ENCODE assay signal across 20 cellular contexts in the genomic region with DNA sequence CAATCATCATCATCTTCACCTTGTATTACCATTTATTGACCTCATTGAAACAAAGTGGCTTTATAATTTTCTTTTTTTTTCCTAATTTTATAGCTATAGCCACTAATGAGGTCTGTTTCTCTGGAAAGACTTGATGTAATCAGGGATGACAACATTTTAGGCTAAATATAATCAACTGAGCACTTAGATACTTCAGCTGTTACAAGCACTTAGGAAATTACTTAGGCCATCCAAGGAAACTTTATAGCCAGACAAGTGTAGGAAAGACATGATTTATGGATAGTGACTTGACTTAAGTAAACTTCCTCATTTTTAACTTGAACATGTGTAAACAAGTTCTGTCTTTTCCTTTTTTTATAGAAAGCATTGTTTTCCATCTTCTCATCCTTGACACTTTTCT. TPM values are rescaled to one million over a fixed set of nuclear protein-coding genes. Genes with fewer than 3 reads are reported as not detected.
DNase-seq lines count a peak whose midpoint lies in the region; ATAC-seq, FAIRE-seq and TF ChIP-seq lines count a peak whose summit lies in the region.
"Had no signal": no experiment of that assay in that cellular context is flagged by ENCODE, and none has a peak within 500 bp of the region (broad histone marks: within the 10 kb centered on the region; RNA-seq: fewer than 3 reads in every experiment).

No MANE protein-coding gene starts in this region.

- no peak overlapping the region for H3K4me3 Mint-ChIP-seq in astrocyte (ENCODE audit: unreplicated experiment)
- H3K4me3 Mint-ChIP-seq: activated CD4-positive, alpha-beta T cell treated with anti-CD3 and anti-CD28 coated beads, Interleukin-2, amount 10 ng/mL, durations not matched to agents 24 days and 14 days; CD8-positive, alpha-beta memory T cell had no signal

- H3K79me2 ChIP-seq in astrocyte (ENCODE audit: insufficient read depth, low read length), result no peaks in the 10 kb centered on the region

- no peak overlapping the region for H3K27ac Mint-ChIP-seq in astrocyte (ENCODE audit: unreplicated experiment)
- H3K27ac Mint-ChIP-seq: activated CD4-positive, alpha-beta T cell treated with anti-CD3 and anti-CD28 coated beads, Interleukin-2, amount 10 ng/mL, durations not matched to agents 24 days and 14 days had no signal

- H3K36me3 Mint-ChIP-seq in astrocyte (ENCODE audit: low read depth, unreplicated experiment), result no peaks in the 10 kb centered on the region

- intact Hi-C loops in kidney (cut with DNase I), result no loop called here
- intact Hi-C loops in breast epithelium (cut with DNase I; ENCODE audit: low total_unique reads), result no loop called here
- intact Hi-C loops in tibial artery (cut with DNase I; ENCODE audit: low total_unique reads), result no loop called here

- no peaks in the 10 kb centered on the region for H3K36me3 ChIP-seq in HEK293 (ENCODE audit: control insufficient read depth in 2 of 2, insufficient read depth in 1 of 2, low read length in 2 of 2)
- no peaks in the 10 kb centered on the region for H3K36me3 ChIP-seq in astrocyte (ENCODE audit: insufficient read depth, low read length)
- no peaks in the 10 kb centered on the region for H3K36me3 ChIP-seq in kidney (ENCODE audit: control insufficient read depth in 1 of 2, insufficient read depth in 2 of 2, low read length in 2 of 2)
- H3K36me3 ChIP-seq in breast epithelium, result no peaks in the 10 kb centered on the region
- H3K36me3 ChIP-seq in tibial artery, result no peaks in the 10 kb centered on the region
- H3K36me3 ChIP-seq: lower lobe of right lung had no signal

- H4K20me1 ChIP-seq in astrocyte (ENCODE audit: insufficient read depth, low read length), result no peaks in the 10 kb centered on the region

- no peak overlapping the region for H3K4me2 ChIP-seq in astrocyte (ENCODE audit: low read length)

- FAIRE-seq in astrocyte (lab: Jason Lieb, UNC) (no peak), kidney (lab: Jason Lieb, UNC) (peak; percentile 74)

- no peak overlapping the region for H2AFZ ChIP-seq in astrocyte (ENCODE audit: low read depth, low read length)

- POLR2A ChIA-PET in HEK293 (lab: Yijun Ruan, JAX), result no interaction called here

- no peak for ATAC-seq in HG02571 (IDR thresholded peaks at IDR 0.05; ENCODE audit: unreplicated experiment)
- ATAC-seq: lower lobe of right lung had no signal

- H3K27ac ChIP-seq in HEK293 (ENCODE audit: extremely low read depth, low read depth, low read length), result no peak overlapping the region
- H3K27ac ChIP-seq in astrocyte (ENCODE audit: low read depth, low read length), result no peak overlapping the region
- H3K27ac ChIP-seq in kidney (ENCODE audit: low read depth in 2 of 2, low read length in 2 of 2), result no peak overlapping the region
- H3K27ac ChIP-seq in breast epithelium, result no peak overlapping the region
- no peak overlapping the region for H3K27ac ChIP-seq in tibial artery
- H3K27ac ChIP-seq: lower lobe of right lung had no signal

- H3K4me3 ChIP-seq in HEK293 (ENCODE audit: low read depth, low read length) (no peak overlapping the region), astrocyte (ENCODE audit: insufficient read depth, low read depth, low read length) (no peak overlapping the region), kidney (ENCODE audit: low read length in 2 of 2) (no peak overlapping the region), breast epithelium (no peak overlapping the region), tibial artery (no peak overlapping the region)
- H3K4me3 ChIP-seq: lower lobe of right lung had no signal

- peak; percentile 72 to 82 for DNase-seq in NOMO-1 (lab: John Stamatoyannopoulos, UW; ENCODE audit: unreplicated experiment in 2 of 2)
- peak; percentile 1 for DNase-seq in astrocyte (ENCODE audit: low read depth)
- DNase-seq in kidney, result no peak
- no peak for DNase-seq in breast epithelium (ENCODE audit: low spot score in 2 of 2)
- no peak for DNase-seq in tibial artery
- no peak for DNase-seq in activated naive CD4-positive, alpha-beta T cell treated with anti-CD3 and anti-CD28 coated beads, Interleukin-2, amount 50 U/mL, for 16 hours
- DNase-seq: activated CD4-positive, alpha-beta T cell treated with anti-CD3 and anti-CD28 coated beads, Interleukin-2, amount 10 ng/mL, durations not matched to agents 24 days and 14 days; activated CD8-positive, alpha-beta memory T cell treated with anti-CD3 and anti-CD28 coated beads, Interleukin-2, amount 50 U/mL, for 48 hours; activated gamma-delta T cell treated with Interleukin-2 at 50 U/mL for 16 hours; caudate nucleus; CD8-positive, alpha-beta memory T cell; DMS79 treated with DMSO at 0.1 percent for 48 hours; Kasumi-1; lower lobe of right lung; NCI-H1694; NCI-H345; nucleus accumbens; substantia nigra had no signal

- TF ChIP-seq CTCF in HEK293 (tag by site-specific recombination; IDR thresholded peaks at IDR 0.05) (no peak), astrocyte (IDR thresholded peaks at IDR 0.05; ENCODE audit: insufficient read depth, low read depth, low read length) (no peak), kidney (IDR thresholded peaks at IDR 0.05; ENCODE audit: borderline replicate concordance, extremely low read depth, insufficient read depth) (no peak), breast epithelium (IDR thresholded peaks at IDR 0.05) (no peak), tibial artery (IDR thresholded peaks at IDR 0.05) (no peak)

- no peaks in the 10 kb centered on the region for H3K27me3 Mint-ChIP-seq in astrocyte (ENCODE audit: low read depth, unreplicated experiment)
- H3K27me3 Mint-ChIP-seq: activated CD4-positive, alpha-beta T cell treated with anti-CD3 and anti-CD28 coated beads, Interleukin-2, amount 10 ng/mL, durations not matched to agents 24 days and 14 days; CD8-positive, alpha-beta memory T cell had no signal

- H3K27me3 ChIP-seq in astrocyte (ENCODE audit: insufficient read depth, low read length), result no peaks in the 10 kb centered on the region
- no peaks in the 10 kb centered on the region for H3K27me3 ChIP-seq in breast epithelium
- H3K27me3 ChIP-seq in tibial artery, result no peaks in the 10 kb centered on the region

- H3K9me3 ChIP-seq in HEK293 (ENCODE audit: control insufficient read depth, insufficient read depth, low read depth, low read length) (no peaks in the 10 kb centered on the region), astrocyte (ENCODE audit: insufficient read depth, low read depth, low read length) (no peaks in the 10 kb centered on the region), kidney (ENCODE audit: control insufficient read depth in 1 of 2, low read length in 2 of 2) (no peaks in the 10 kb centered on the region), breast epithelium (no peaks in the 10 kb centered on the region), tibial artery (no peaks in the 10 kb centered on the region)
- H3K9me3 ChIP-seq: lower lobe of right lung had no signal

- peaks cover 5% of the 10 kb centered on the region for H3K4me1 Mint-ChIP-seq in astrocyte (ENCODE audit: low read depth, unreplicated experiment)

- peaks cover 2% of the 10 kb centered on the region for H3K9me3 Mint-ChIP-seq in astrocyte (ENCODE audit: unreplicated experiment)

- H3K9ac ChIP-seq in astrocyte (ENCODE audit: low read length) (no peak overlapping the region), kidney (ENCODE audit: low read length in 2 of 2) (no peak overlapping the region)

- H3K4me1 ChIP-seq in HEK293 (ENCODE audit: control insufficient read depth, insufficient read depth, low read length) (peaks cover 12% of the 10 kb centered on the region), astrocyte (ENCODE audit: insufficient read depth, low read length) (no peaks in the 10 kb centered on the region), kidney (ENCODE audit: control insufficient read depth in 1 of 2, insufficient read depth in 1 of 2, low read depth in 1 of 2, low read length in 2 of 2) (no peaks in the 10 kb centered on the region), breast epithelium (no peaks in the 10 kb centered on the region), tibial artery (peaks cover 0 to 15% (median 0%) of the 10 kb centered on the region in 4 donors)

- TF ChIP-seq POLR2A in breast epithelium (IDR thresholded peaks at IDR 0.05), result no peak

- CTCF ChIA-PET in HEK293 (lab: Yijun Ruan, JAX), result interaction anchor here (0.6 to 1.0 kb wide), 3 partner anchors 16 to 55 kb away, joined by 3 to 4 read pairs (median 3); a partner anchor contains a TSS

TF ChIP-seq in HEK293, 187 proteins besides CTCF, POLR2A, EP300 and RAD21 (continues in another document):
- TF ChIP-seq GLIS2 (tag by site-specific recombination; IDR thresholded peaks at IDR 0.05) (no peak), HOXA7 (CRISPR knock-in tag; IDR thresholded peaks at IDR 0.05; ENCODE audit: borderline replicate concordance) (no peak), ZBTB1 (tag by site-specific recombination; IDR thresholded peaks at IDR 0.05) (peak; percentile 65; the same call in 1 of the 2 replicates), TCF7L2 (IDR thresholded peaks at IDR 0.05; ENCODE audit: borderline replicate concordance, low read depth, low read length) (0 out of 2 replicates have a peak, but pooled peaks have one; percentile 32), EGR2 (tag by site-specific recombination; IDR thresholded peaks at IDR 0.05; ENCODE audit: low read depth) (no peak), ZNF239 (tag by site-specific recombination; IDR thresholded peaks at IDR 0.05) (no peak), ZNF350 (tag by site-specific recombination; IDR thresholded peaks at IDR 0.05) (no peak)
- TF ChIP-seq, protein P1, sequence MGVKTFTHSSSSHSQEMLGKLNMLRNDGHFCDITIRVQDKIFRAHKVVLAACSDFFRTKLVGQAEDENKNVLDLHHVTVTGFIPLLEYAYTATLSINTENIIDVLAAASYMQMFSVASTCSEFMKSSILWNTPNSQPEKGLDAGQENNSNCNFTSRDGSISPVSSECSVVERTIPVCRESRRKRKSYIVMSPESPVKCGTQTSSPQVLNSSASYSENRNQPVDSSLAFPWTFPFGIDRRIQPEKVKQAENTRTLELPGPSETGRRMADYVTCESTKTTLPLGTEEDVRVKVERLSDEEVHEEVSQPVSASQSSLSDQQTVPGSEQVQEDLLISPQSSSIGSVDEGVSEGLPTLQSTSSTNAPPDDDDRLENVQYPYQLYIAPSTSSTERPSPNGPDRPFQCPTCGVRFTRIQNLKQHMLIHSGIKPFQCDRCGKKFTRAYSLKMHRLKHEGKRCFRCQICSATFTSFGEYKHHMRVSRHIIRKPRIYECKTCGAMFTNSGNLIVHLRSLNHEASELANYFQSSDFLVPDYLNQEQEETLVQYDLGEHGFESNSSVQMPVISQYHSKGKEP (tag by site-specific recombination; IDR thresholded peaks at IDR 0.05), result peak; percentile 40; the same call in 1 of the 2 replicates

RNA-seq across cellular contexts. Expression of a gene that starts 15.3 kb away (rescaled TPM):
- total RNA-seq in astrocyte, result 9.1 and 9.4 TPM in 2 replicates
- total RNA-seq in kidney, result 28.5 TPM
- 8.8 TPM for polyA plus RNA-seq in kidney (ENCODE audit: insufficient read depth, low read depth, low replicate concordance)
- total RNA-seq in breast epithelium, result 10 to 100 TPM; 11.3 to 29.8 (median 28.3) TPM

Comparison
In these comparisons a context has a peak if more than half of its experiments do, and no peak if none do; other contexts are left out.
1. DNase-seq: peak in NOMO-1 (2 of 2) and astrocyte (single experiment); none in kidney (single experiment), breast epithelium (0 of 2), tibial artery (0 of 2) and activated naive CD4-positive, alpha-beta T cell treated with anti-CD3 and anti-CD28 coated beads, Interleukin-2, amount 50 U/mL, for 16 hours (single experiment).